Comparison of ENCODE assay signal across 9 cellular contexts in genomic region chr6:90251295-90251992, GRCh38. TPM values are rescaled to one million over a fixed set of nuclear protein-coding genes. Genes with fewer than 3 reads are reported as not detected.
DNase-seq lines count a peak whose midpoint lies in the region; ATAC-seq and TF ChIP-seq lines count a peak whose summit lies in the region.
"Had no signal": no experiment of that assay in that cellular context is flagged by ENCODE, and none has a peak within 500 bp of the region (broad histone marks: within the 10 kb centered on the region; RNA-seq: fewer than 3 reads in every experiment).

No MANE protein-coding gene starts in this region.

- no peak overlapping the region for H4K91ac ChIP-seq in neuronal stem cell (ENCODE audit: low read depth, low read length, poor library complexity)

- H4K8ac ChIP-seq in neuronal stem cell (ENCODE audit: low read depth, low read length) = no peak overlapping the region

- H3K9ac ChIP-seq in neuronal stem cell (ENCODE audit: low read depth, low read length, poor library complexity) = no peak overlapping the region

- no peak overlapping the region for H2AFZ ChIP-seq in neuronal stem cell (ENCODE audit: low read length)

- peaks cover 0 to 36% (median 0%) of the 10 kb centered on the region in 6 donors for H3K4me1 ChIP-seq in spleen
- H3K4me1 ChIP-seq in heart left ventricle = no peaks in the 10 kb centered on the region
- H3K4me1 ChIP-seq in neuronal stem cell (ENCODE audit: control insufficient read depth in 2 of 2, insufficient read depth in 1 of 2, low read depth in 1 of 2, low read length in 2 of 2) = peaks cover 0 to 3% of the 10 kb centered on the region in 2 donors

- no peak overlapping the region for H3K18ac ChIP-seq in neuronal stem cell (ENCODE audit: low read length)

- H3K4me3 ChIP-seq in GM06990 (replicated peaks; ENCODE audit: low read depth, low read length) (no peak overlapping the region), spleen (no peak overlapping the region), heart left ventricle (no peak overlapping the region), neuronal stem cell (ENCODE audit: low read length in 2 of 2) (no peak overlapping the region)

- H3K27me3 Mint-ChIP-seq in T-helper 17 cell = no peaks in the 10 kb centered on the region

- peaks cover 10% of the 10 kb centered on the region for H3K9me3 ChIP-seq in T-helper 17 cell (ENCODE audit: control insufficient read depth, low read length, poor library complexity, severe bottlenecking)
- H3K9me3 ChIP-seq in spleen = no peaks in the 10 kb centered on the region
- no peaks in the 10 kb centered on the region for H3K9me3 ChIP-seq in heart left ventricle
- peaks cover 0 to 4% of the 10 kb centered on the region in 2 donors for H3K9me3 ChIP-seq in neuronal stem cell (replicated peaks in 1 of 2; ENCODE audit: control insufficient read depth in 2 of 2, insufficient read depth in 1 of 2, low read depth in 1 of 2, low read length in 2 of 2)

- no peak overlapping the region for H2BK15ac ChIP-seq in neuronal stem cell (ENCODE audit: low read length)

- H3K4me3 Mint-ChIP-seq in T-helper 17 cell = no peak overlapping the region

- H3K36me3 Mint-ChIP-seq in T-helper 17 cell (ENCODE audit: low read depth) = peaks cover 6% of the 10 kb centered on the region

- peak overlapping the region; percentile 62 for H3K27ac Mint-ChIP-seq in T-helper 17 cell

- intact Hi-C loops in spleen (cut with DNase I; ENCODE audit: low total_unique reads) = no loop called here
- intact Hi-C loops in heart left ventricle (cut with DNase I) = no loop called here

- ATAC-seq in GM19324 (IDR thresholded peaks at IDR 0.05; ENCODE audit: low FRiP score, unreplicated experiment) (peak; percentile 91), HG02981 (IDR thresholded peaks at IDR 0.05; ENCODE audit: unreplicated experiment) (peak; percentile 81), T-helper 17 cell (no peak), heart left ventricle (no peak)

- no peak overlapping the region for H2BK5ac ChIP-seq in neuronal stem cell (ENCODE audit: low read length)

- DNase-seq in GM06990 (ENCODE audit: extremely low read depth, insufficient read length) (peak; percentile 54), T-helper 17 cell (no peak), spleen (no peak), heart left ventricle (no peak), neuronal stem cell (ENCODE audit: low spot score) (no peak)
- no peak for DNase-seq in stimulated activated CD4-positive, alpha-beta T cell treated with anti-CD3 and anti-CD28 coated beads, Interleukin-1b, Interleukin-23, amount 100 ng/mL, for 48 hours
- DNase-seq: T1000 had no signal

- H3K14ac ChIP-seq in neuronal stem cell (ENCODE audit: low read length) = no peak overlapping the region

- no peaks in the 10 kb centered on the region for H3K27me3 ChIP-seq in GM06990 (replicated peaks; ENCODE audit: control insufficient read depth, insufficient read depth, low read length)
- H3K27me3 ChIP-seq in spleen (replicated peaks in 1 of 7) = no peaks in the 10 kb centered on the region
- H3K27me3 ChIP-seq in heart left ventricle = no peaks in the 10 kb centered on the region
- no peaks in the 10 kb centered on the region for H3K27me3 ChIP-seq in neuronal stem cell (ENCODE audit: control insufficient read depth in 3 of 3, insufficient read depth in 3 of 3, low read depth in 1 of 3, low read length in 3 of 3)

- no peak for TF ChIP-seq CTCF in GM06990 (IDR thresholded peaks at IDR 0.05; ENCODE audit: insufficient read depth, low read length, poor library complexity, severe bottlenecking)
- no peak for TF ChIP-seq CTCF in spleen (IDR thresholded peaks at IDR 0.05 in 8 of 11, conservative IDR thresholded peaks at IDR 0.05 in 3 of 11)
- no peak for TF ChIP-seq CTCF in heart left ventricle (IDR thresholded peaks at IDR 0.05)

- H2BK120ac ChIP-seq in neuronal stem cell (ENCODE audit: low read depth, low read length) = no peak overlapping the region

- H3K36me3 ChIP-seq in GM06990 (ENCODE audit: control insufficient read depth, insufficient read depth, low read length) (no peaks in the 10 kb centered on the region), spleen (peaks cover 0 to 13% (median 2%) of the 10 kb centered on the region in 6 donors), heart left ventricle (no peaks in the 10 kb centered on the region), neuronal stem cell (replicated peaks in 1 of 2; ENCODE audit: control insufficient read depth in 2 of 2, insufficient read depth in 2 of 2, low read length in 2 of 2) (no peaks in the 10 kb centered on the region)

- no peak overlapping the region for H3K4me2 ChIP-seq in neuronal stem cell (ENCODE audit: insufficient read depth, low read length, poor library complexity, severe bottlenecking)

- no peak overlapping the region for H2BK12ac ChIP-seq in neuronal stem cell (ENCODE audit: low read length)

- peaks cover 17% of the 10 kb centered on the region for H3K4me1 Mint-ChIP-seq in T-helper 17 cell

- no peak for TF ChIP-seq POLR2A in spleen (IDR thresholded peaks at IDR 0.05)
- no peak for TF ChIP-seq POLR2A in heart left ventricle (IDR thresholded peaks at IDR 0.05)

- H2AK5ac ChIP-seq in neuronal stem cell (ENCODE audit: low read depth, low read length) = no peak overlapping the region

- WGBS in spleen, 5 donors = 55 to 77% (median 64%) methylated on average over 4 of the region's 4 CpGs
- WGBS in heart left ventricle, 4 donors = 84 to 90% (median 88%) methylated on average over 4 of the region's 4 CpGs
- whole genome bisulfite sequencing in neuronal stem cell (ENCODE audit: extremely low coverage in 2 of 2, insufficient read length in 2 of 2, insufficient replicate concordance in 1 of 2), 2 donors = no CpG with 5 or more reads among the region's 4 CpGs

- H3K79me1 ChIP-seq in neuronal stem cell (ENCODE audit: low read depth, low read length) = no peaks in the 10 kb centered on the region

- H3K4ac ChIP-seq in neuronal stem cell (ENCODE audit: low read length) = no peak overlapping the region

- no peak overlapping the region for H3K23ac ChIP-seq in neuronal stem cell (ENCODE audit: low read depth, low read length, poor library complexity)

- H3K27ac ChIP-seq in spleen (peak overlapping the region in 2 of 8 donors; percentile 5 to 31), heart left ventricle (no peak overlapping the region), neuronal stem cell (replicated peaks; ENCODE audit: low read length) (no peak overlapping the region)

RNA-seq across cellular contexts. Expression of gene BACH2, which starts 45.2 kb away (rescaled TPM):
- 10 to 100 TPM; 53.7 to 69.9 TPM for total RNA-seq in T-helper 17 cell
- total RNA-seq in spleen = 10 to 100 TPM; 18.1 to 53.8 (median 44.1) TPM
- 1 to 10 TPM; 3.0 to 4.9 (median 3.4) TPM for polyA plus RNA-seq in spleen
- 1 to 10 TPM in 8 of 9 donors, under 1 TPM in 1; 0.76 to 8.4 (median 4.0) TPM for total RNA-seq in heart left ventricle
- under 1 TPM; 0.23 to 0.24 TPM for polyA plus RNA-seq in heart left ventricle
- 6.1 TPM for polyA plus RNA-seq in neuronal stem cell (2013, experiment 1 of 2)
- polyA plus RNA-seq in neuronal stem cell (2013, experiment 2 of 2) = 5.8 TPM

Comparison
In these comparisons a context has a peak if more than half of its experiments do, and no peak if none do; other contexts are left out.
1. ATAC-seq: peak in GM19324 (single experiment) and HG02981 (single experiment); none in T-helper 17 cell (single experiment) and heart left ventricle (0 of 4).